In genomic region chr2:119008108-119008507, GRCh38 we compare ENCODE assay signal across 1 cellular context.
TF ChIP-seq lines count a peak whose summit lies in the region.

No MANE protein-coding gene starts in this region.

TF ChIP-seq in H1, 55 proteins besides CTCF, POLR2A, EP300 and RAD21 (continued from another document):
- no peak for TF ChIP-seq CHD7 (IDR thresholded peaks at IDR 0.05; ENCODE audit: insufficient replicate concordance, low read length)
- TF ChIP-seq TAF7 (optimal IDR thresholded peaks at IDR 0.05; ENCODE audit: borderline replicate concordance, low read depth, low read length): no peak
